10 cellular contexts compared by ENCODE assay signal in genomic region chr10:33136781-33137180, GRCh38.
A peak's percentile ranks its signal among the peaks of the same experiment; 100 is the strongest.
DNase-seq lines count a peak whose midpoint lies in the region; ATAC-seq and TF ChIP-seq lines count a peak whose summit lies in the region.
"Had no signal": no experiment of that assay in that cellular context is flagged by ENCODE, and none has a peak within 500 bp of the region (broad histone marks: within the 10 kb centered on the region; RNA-seq: fewer than 3 reads in every experiment).

No MANE protein-coding gene starts in this region.

- TF ChIP-seq CTCF in HCT116 (IDR thresholded peaks at IDR 0.05 in 2 of 3, conservative IDR thresholded peaks at IDR 0.05 in 1 of 3; ENCODE audit: borderline replicate concordance in 1 of 3, insufficient read depth in 1 of 3, low read depth in 2 of 3, low read length in 2 of 3): no peak

- CTCF ChIA-PET in HCT116 (lab: Charles Lee): no interaction called here

- H3K4me1 Mint-ChIP-seq in CD4-positive, CD25-positive, alpha-beta regulatory T cell: peaks cover 36 to 98% (median 84%) of the 10 kb centered on the region in 4 donors
- peaks cover 82% of the 10 kb centered on the region for H3K4me1 Mint-ChIP-seq in activated T-helper 1 cell treated with anti-CD3 and anti-CD28 coated beads, Interleukin-12 subunit alpha, Interleukin-12 subunit beta, Interleukin-2, Interleukin-4 antibody, amounts not matched to agents 30 ng/mL and 10 ng/mL and 1 ng/mL, durations not matched to agents 14 hours and 24 hours and 36 hours (ENCODE audit: low read depth)

- POLR2A ChIA-PET in HCT116 (lab: Charles Lee): interaction anchor here (0.6 to 2.3 kb wide), 3 partner anchors 9 to 156 kb away, joined by 3 to 10 read pairs (median 3); no protein-coding TSS in a partner anchor

- ATAC-seq in CD4-positive, CD25-positive, alpha-beta regulatory T cell (ENCODE audit: low read depth in 2 of 2): peak; percentile 33 to 34
- peak; percentile 44 for ATAC-seq in HCT116

- TF ChIP-seq POLR2A in HCT116 (IDR thresholded peaks at IDR 0.05; ENCODE audit: borderline replicate concordance, extremely low read depth, insufficient read depth, insufficient read length): no peak

- peak overlapping the region; percentile 61 for H3K4me2 ChIP-seq in HCT116 (ENCODE audit: low read length)

- no peaks in the 10 kb centered on the region for H4K20me1 ChIP-seq in HCT116 (ENCODE audit: insufficient read depth)

- peaks cover 92% of the 10 kb centered on the region for H3K4me1 ChIP-seq in CD4-positive, CD25-positive, alpha-beta regulatory T cell (ENCODE audit: control insufficient read depth, insufficient read depth, low read length, poor library complexity, severe bottlenecking)
- H3K4me1 ChIP-seq in HCT116 (ENCODE audit: control insufficient read depth in 1 of 2, insufficient read depth in 2 of 2, low read length in 2 of 2): peaks cover 45 to 72% of the 10 kb centered on the region in 2 experiments

- H3K27me3 ChIP-seq in CD4-positive, CD25-positive, alpha-beta regulatory T cell (ENCODE audit: control insufficient read depth, insufficient read depth, low read length): no peaks in the 10 kb centered on the region
- H3K27me3 ChIP-seq in HCT116 (ENCODE audit: insufficient read depth, low read length): no peaks in the 10 kb centered on the region
- H3K27me3 ChIP-seq in H7 (ENCODE audit: control insufficient read depth, insufficient read depth, low read length): no peaks in the 10 kb centered on the region

- peaks cover 7% of the 10 kb centered on the region for H3K27me3 Mint-ChIP-seq in CD4-positive, CD25-positive, alpha-beta regulatory T cell
- H3K27me3 Mint-ChIP-seq in activated T-helper 1 cell treated with anti-CD3 and anti-CD28 coated beads, Interleukin-12 subunit alpha, Interleukin-12 subunit beta, Interleukin-2, Interleukin-4 antibody, amounts not matched to agents 30 ng/mL and 10 ng/mL and 1 ng/mL, durations not matched to agents 14 hours and 24 hours and 36 hours (ENCODE audit: insufficient read depth): no peaks in the 10 kb centered on the region

- no TSS peak for BruUV-seq in HCT116 (replicated peaks; lab: Mats Ljungman, UMichigan)

- peak overlapping the region; percentile 79 for H2AFZ ChIP-seq in HCT116 (ENCODE audit: low read depth, low read length, poor library complexity, severe bottlenecking)

- peak in 2 of 3 donors; percentile 30 to 74 for DNase-seq in CD4-positive, CD25-positive, alpha-beta regulatory T cell
- DNase-seq in HCT116 (ENCODE audit: low read depth, low spot score): peak; percentile 68
- no peak for DNase-seq in activated T-helper 1 cell treated with anti-CD3 and anti-CD28 coated beads, Interleukin-12 subunit alpha, Interleukin-12 subunit beta, Interleukin-2, Interleukin-4 antibody, amounts not matched to agents 30 ng/mL and 10 ng/mL and 1 ng/mL, durations not matched to agents 14 hours and 24 hours and 36 hours (ENCODE audit: low spot score)
- peak; percentile 95 for DNase-seq in kidney glomerular epithelial cell (lab: John Stamatoyannopoulos, UW)
- no peak for DNase-seq in H7
- DNase-seq in NCI-H82 (lab: John Stamatoyannopoulos, UW): no peak
- no peak for DNase-seq in SHP77 (lab: John Stamatoyannopoulos, UW)
- DNase-seq in central memory CD4-positive, alpha-beta T cell: no peak
- DNase-seq: naive B cell; NK-92 treated with Interleukin-12 subunit alpha and Interleukin-12 subunit beta, amount 100 ng/mL, for 24 hours had no signal

- H3K9ac ChIP-seq in HCT116 (ENCODE audit: low read length): peak overlapping the region; percentile 36

- RAD21 ChIA-PET in HCT116 (lab: Charles Lee; ENCODE audit: low non-redundant PET in 1 of 2, low total read pairs in 2 of 2, uncharacterized antibody in 2 of 2, unreplicated experiment in 2 of 2): no interaction called here

- peak overlapping the region; percentile 92 for H3K4me3 ChIP-seq in CD4-positive, CD25-positive, alpha-beta regulatory T cell (ENCODE audit: low read depth, low read length)
- H3K4me3 ChIP-seq in HCT116 (replicated peaks in 1 of 2; ENCODE audit: low read depth in 1 of 2, low read length in 2 of 2): peak overlapping the region in 1 of 2 experiments; percentile 26; a peak in 2 of 4 replicates
- no peak overlapping the region for H3K4me3 ChIP-seq in H7 (ENCODE audit: insufficient read depth, low read depth, low read length)

- TF ChIP-seq RAD21 in HCT116 (IDR thresholded peaks at IDR 0.05; ENCODE audit: low read depth): no peak

- H3K9me2 ChIP-seq in HCT116 (ENCODE audit: insufficient read depth): no peaks in the 10 kb centered on the region

- H3K4me3 Mint-ChIP-seq in CD4-positive, CD25-positive, alpha-beta regulatory T cell: peak overlapping the region; percentile 85 to 95 (median 88)
- peak overlapping the region; percentile 37 for H3K4me3 Mint-ChIP-seq in activated T-helper 1 cell treated with anti-CD3 and anti-CD28 coated beads, Interleukin-12 subunit alpha, Interleukin-12 subunit beta, Interleukin-2, Interleukin-4 antibody, amounts not matched to agents 30 ng/mL and 10 ng/mL and 1 ng/mL, durations not matched to agents 14 hours and 24 hours and 36 hours

- no peaks in the 10 kb centered on the region for H3K9me3 ChIP-seq in CD4-positive, CD25-positive, alpha-beta regulatory T cell (ENCODE audit: control insufficient read depth in 2 of 2, low read length in 2 of 2)
- H3K9me3 ChIP-seq in HCT116 (ENCODE audit: control insufficient read depth in 1 of 2, insufficient read depth in 1 of 2, low read depth in 1 of 2, low read length in 2 of 2): no peaks in the 10 kb centered on the region

- intact Hi-C loops in HCT116 (cut with micrococcal nuclease): loop anchor here (10.0 kb wide), 1 partner anchor 762 kb away; no protein-coding TSS in a partner anchor
- intact Hi-C loops in activated T-helper 1 cell treated with anti-CD3 and anti-CD28 coated beads, Interleukin-12 subunit alpha, Interleukin-12 subunit beta, Interleukin-2, Interleukin-4 antibody, amounts not matched to agents 30 ng/mL and 10 ng/mL and 1 ng/mL, durations not matched to agents 14 hours and 24 hours and 36 hours (cut with micrococcal nuclease): loop anchor here (1.0 to 5.0 kb wide), 5 partner anchors 37 to 987 kb away; partner anchors contain the start of gene CCDC7

- H3K79me2 ChIP-seq in HCT116 (ENCODE audit: insufficient read depth, low read length): no peaks in the 10 kb centered on the region

- H3K27ac Mint-ChIP-seq in CD4-positive, CD25-positive, alpha-beta regulatory T cell: peak overlapping the region; percentile 99
- peak overlapping the region; percentile 80 for H3K27ac Mint-ChIP-seq in activated T-helper 1 cell treated with anti-CD3 and anti-CD28 coated beads, Interleukin-12 subunit alpha, Interleukin-12 subunit beta, Interleukin-2, Interleukin-4 antibody, amounts not matched to agents 30 ng/mL and 10 ng/mL and 1 ng/mL, durations not matched to agents 14 hours and 24 hours and 36 hours

- no peaks in the 10 kb centered on the region for H3K36me3 ChIP-seq in CD4-positive, CD25-positive, alpha-beta regulatory T cell (ENCODE audit: control insufficient read depth, insufficient read depth, low read length)
- H3K36me3 ChIP-seq in HCT116 (ENCODE audit: control insufficient read depth in 1 of 2, insufficient read depth in 2 of 2, low read length in 2 of 2) (no peaks in the 10 kb centered on the region), H7 (replicated peaks; ENCODE audit: control insufficient read depth, insufficient read depth, low read length) (no peaks in the 10 kb centered on the region)

- peaks cover 13% of the 10 kb centered on the region for H3K36me3 Mint-ChIP-seq in CD4-positive, CD25-positive, alpha-beta regulatory T cell
- peaks cover 2% of the 10 kb centered on the region for H3K36me3 Mint-ChIP-seq in activated T-helper 1 cell treated with anti-CD3 and anti-CD28 coated beads, Interleukin-12 subunit alpha, Interleukin-12 subunit beta, Interleukin-2, Interleukin-4 antibody, amounts not matched to agents 30 ng/mL and 10 ng/mL and 1 ng/mL, durations not matched to agents 14 hours and 24 hours and 36 hours (ENCODE audit: low read depth)
- H3K36me3 Mint-ChIP-seq: naive B cell had no signal

- peaks cover 0 to 3% (median 0%) of the 10 kb centered on the region in 7 donors for H3K9me3 Mint-ChIP-seq in CD4-positive, CD25-positive, alpha-beta regulatory T cell
- H3K9me3 Mint-ChIP-seq in activated T-helper 1 cell treated with anti-CD3 and anti-CD28 coated beads, Interleukin-12 subunit alpha, Interleukin-12 subunit beta, Interleukin-2, Interleukin-4 antibody, amounts not matched to agents 30 ng/mL and 10 ng/mL and 1 ng/mL, durations not matched to agents 14 hours and 24 hours and 36 hours: no peaks in the 10 kb centered on the region
- H3K9me3 Mint-ChIP-seq: naive B cell had no signal

- peak overlapping the region; percentile 99 for H3K27ac ChIP-seq in CD4-positive, CD25-positive, alpha-beta regulatory T cell (ENCODE audit: insufficient read depth, low read length, poor library complexity, severe bottlenecking)
- peak overlapping the region; percentile 65 for H3K27ac ChIP-seq in HCT116 (ENCODE audit: low read depth, low read length)

TF ChIP-seq in HCT116, 20 proteins besides CTCF, POLR2A, EP300 and RAD21:
- TF ChIP-seq YY1 (IDR thresholded peaks at IDR 0.05; ENCODE audit: extremely low read depth, insufficient replicate concordance, low read depth, low read length): no peak
- no peak for TF ChIP-seq EZH2phosphoT487 (IDR thresholded peaks at IDR 0.05; ENCODE audit: borderline replicate concordance)
- TF ChIP-seq JUND (IDR thresholded peaks at IDR 0.05): peak; percentile 77; the same call in 1 of the 2 replicates
- peak; percentile 57; the same call in 1 of the 2 replicates for TF ChIP-seq EGR1 (IDR thresholded peaks at IDR 0.05; ENCODE audit: low read depth)
- no peak for TF ChIP-seq ELF1 (IDR thresholded peaks at IDR 0.05; ENCODE audit: borderline replicate concordance, low read depth)
- no peak for TF ChIP-seq ATF3 (IDR thresholded peaks at IDR 0.05)
- peak; percentile 78 for TF ChIP-seq FOSL1 (IDR thresholded peaks at IDR 0.05; ENCODE audit: low read depth)
- no peak for TF ChIP-seq EZH2 (IDR thresholded peaks at IDR 0.05)
- no peak for TF ChIP-seq CEBPB (IDR thresholded peaks at IDR 0.05; ENCODE audit: low read depth)
- no peak for TF ChIP-seq ZNF274 (IDR thresholded peaks at IDR 0.05; ENCODE audit: low read depth, low read length)
- TF ChIP-seq SP1 (IDR thresholded peaks at IDR 0.05; ENCODE audit: low read depth): peak; percentile 75
- TF ChIP-seq SRF (IDR thresholded peaks at IDR 0.05; ENCODE audit: low read depth): no peak
- TF ChIP-seq ZFX (IDR thresholded peaks at IDR 0.05): no peak
TF ChIP-seq in HCT116: peak in this region for 4.

Comparison
In these comparisons a context has a peak if more than half of its experiments do, and no peak if none do; other contexts are left out.
1. DNase-seq: peak in CD4-positive, CD25-positive, alpha-beta regulatory T cell (2 of 3), HCT116 (single experiment) and kidney glomerular epithelial cell (single experiment); none in activated T-helper 1 cell treated with anti-CD3 and anti-CD28 coated beads, Interleukin-12 subunit alpha, Interleukin-12 subunit beta, Interleukin-2, Interleukin-4 antibody, amounts not matched to agents 30 ng/mL and 10 ng/mL and 1 ng/mL, durations not matched to agents 14 hours and 24 hours and 36 hours (single experiment), H7 (single experiment), NCI-H82 (single experiment), SHP77 (0 of 2) and central memory CD4-positive, alpha-beta T cell (single experiment).